Comparison of ENCODE assay signal across 8 cellular contexts in genomic region chr22:42857845-42858481, GRCh38. TPM values are rescaled to one million over a fixed set of nuclear protein-coding genes. Genes with fewer than 3 reads are reported as not detected.
DNase-seq lines count a peak whose midpoint lies in the region; ATAC-seq and TF ChIP-seq lines count a peak whose summit lies in the region.

No MANE protein-coding gene starts in this region.

- H3K27ac Mint-ChIP-seq in activated CD4-positive, alpha-beta T cell treated with anti-CD3 and anti-CD28 coated beads, Interleukin-2, amount 10 ng/mL, durations not matched to agents 24 days and 14 days, result peak overlapping the region; percentile 37
- no peak overlapping the region for H3K27ac Mint-ChIP-seq in activated naive CD8-positive, alpha-beta T cell treated with anti-CD3 and anti-CD28 coated beads for 36 hours
- no peak overlapping the region for H3K27ac Mint-ChIP-seq in memory B cell

- peaks cover 0 to 5% (median 0%) of the 10 kb centered on the region in 3 donors for H3K36me3 ChIP-seq in tibial artery

- H3K4me1 Mint-ChIP-seq in activated CD4-positive, alpha-beta T cell treated with anti-CD3 and anti-CD28 coated beads, Interleukin-2, amount 10 ng/mL, durations not matched to agents 24 days and 14 days, result peaks cover 10% of the 10 kb centered on the region
- H3K4me1 Mint-ChIP-seq in activated naive CD8-positive, alpha-beta T cell treated with anti-CD3 and anti-CD28 coated beads for 36 hours, result peaks cover 9% of the 10 kb centered on the region
- H3K4me1 Mint-ChIP-seq in memory B cell, result peaks cover 11% of the 10 kb centered on the region

- peak overlapping the region; percentile 98 for H3K27ac ChIP-seq in tibial artery

- no peaks in the 10 kb centered on the region for H3K27me3 ChIP-seq in tibial artery

- H3K4me1 ChIP-seq in tibial artery, result peaks cover 0 to 42% (median 16%) of the 10 kb centered on the region in 4 donors

- peaks cover 5% of the 10 kb centered on the region for H3K27me3 Mint-ChIP-seq in activated CD4-positive, alpha-beta T cell treated with anti-CD3 and anti-CD28 coated beads, Interleukin-2, amount 10 ng/mL, durations not matched to agents 24 days and 14 days
- H3K27me3 Mint-ChIP-seq in activated naive CD8-positive, alpha-beta T cell treated with anti-CD3 and anti-CD28 coated beads for 36 hours, result no peaks in the 10 kb centered on the region
- no peaks in the 10 kb centered on the region for H3K27me3 Mint-ChIP-seq in memory B cell

- H3K9me3 Mint-ChIP-seq in activated CD4-positive, alpha-beta T cell treated with anti-CD3 and anti-CD28 coated beads, Interleukin-2, amount 10 ng/mL, durations not matched to agents 24 days and 14 days, result peaks cover 4% of the 10 kb centered on the region
- H3K9me3 Mint-ChIP-seq in activated naive CD8-positive, alpha-beta T cell treated with anti-CD3 and anti-CD28 coated beads for 36 hours, result peaks cover 7% of the 10 kb centered on the region
- no peaks in the 10 kb centered on the region for H3K9me3 Mint-ChIP-seq in memory B cell

- no peak for TF ChIP-seq CTCF in tibial artery (IDR thresholded peaks at IDR 0.05)

- peak overlapping the region; percentile 40 for H3K4me3 Mint-ChIP-seq in activated CD4-positive, alpha-beta T cell treated with anti-CD3 and anti-CD28 coated beads, Interleukin-2, amount 10 ng/mL, durations not matched to agents 24 days and 14 days
- peak overlapping the region; percentile 32 for H3K4me3 Mint-ChIP-seq in activated naive CD8-positive, alpha-beta T cell treated with anti-CD3 and anti-CD28 coated beads for 36 hours
- peak overlapping the region; percentile 61 for H3K4me3 Mint-ChIP-seq in memory B cell

- no peak for ATAC-seq in memory B cell (ENCODE audit: low read depth)

- DNase-seq in activated CD4-positive, alpha-beta T cell treated with anti-CD3 and anti-CD28 coated beads, Interleukin-2, amount 10 ng/mL, durations not matched to agents 24 days and 14 days, result peak; percentile 64
- no peak for DNase-seq in activated CD4-positive, alpha-beta T cell treated with anti-CD3 and anti-CD28 coated beads for 4 hours
- DNase-seq in activated naive CD8-positive, alpha-beta T cell treated with anti-CD3 and anti-CD28 coated beads for 36 hours, result no peak
- DNase-seq in memory B cell (ENCODE audit: low spot score in 2 of 2) (no peak), tibial artery (no peak), middle frontal gyrus (ENCODE audit: extremely low spot score, low spot score) (no peak), OCI-M1 (lab: John Stamatoyannopoulos, UW) (no peak), hepatic stellate cell (ENCODE audit: low spot score) (no peak)

- intact Hi-C loops in activated CD4-positive, alpha-beta T cell treated with anti-CD3 and anti-CD28 coated beads, Interleukin-2, amount 10 ng/mL, durations not matched to agents 24 days and 14 days (cut with micrococcal nuclease), result loop anchor here (5.0 kb wide), 1 partner anchor 159 kb away; the partner anchor contains the start of gene PACSIN2
- intact Hi-C loops in tibial artery (cut with DNase I; ENCODE audit: low total_unique reads), result no loop called here

- no peaks in the 10 kb centered on the region for H3K36me3 Mint-ChIP-seq in activated CD4-positive, alpha-beta T cell treated with anti-CD3 and anti-CD28 coated beads, Interleukin-2, amount 10 ng/mL, durations not matched to agents 24 days and 14 days (ENCODE audit: low read depth)
- peaks cover 12% of the 10 kb centered on the region for H3K36me3 Mint-ChIP-seq in activated naive CD8-positive, alpha-beta T cell treated with anti-CD3 and anti-CD28 coated beads for 36 hours
- no peaks in the 10 kb centered on the region for H3K36me3 Mint-ChIP-seq in memory B cell

- no peaks in the 10 kb centered on the region for H3K9me3 ChIP-seq in tibial artery

- H3K4me3 ChIP-seq in tibial artery, result peak overlapping the region; percentile 88 to 95

RNA-seq across cellular contexts. Expression of gene ARFGAP3, which starts 0.9 kb away (rescaled TPM):
- total RNA-seq in activated CD4-positive, alpha-beta T cell treated with anti-CD3 and anti-CD28 coated beads, Interleukin-2, amount 10 ng/mL, durations not matched to agents 24 days and 14 days, result 33.2 and 34.8 TPM in 2 replicates
- 10 to 100 TPM; 27.2 to 29.1 TPM for total RNA-seq in activated naive CD8-positive, alpha-beta T cell treated with anti-CD3 and anti-CD28 coated beads for 36 hours
